In genomic region chr3:18046531-18046930, GRCh38 we compare ENCODE assay signal across 18 cellular contexts.
DNase-seq lines count a peak whose midpoint lies in the region; ATAC-seq and TF ChIP-seq lines count a peak whose summit lies in the region.
"Had no signal": no experiment of that assay in that cellular context is flagged by ENCODE, and none has a peak within 500 bp of the region (broad histone marks: within the 10 kb centered on the region; RNA-seq: fewer than 3 reads in every experiment).

No MANE protein-coding gene starts in this region.

- H3K9me3 ChIP-seq in BE2C = no peaks in the 10 kb centered on the region

- H3K4me3 Mint-ChIP-seq in WTC11 = no peak overlapping the region
- H3K4me3 Mint-ChIP-seq: T-helper 17 cell had no signal

- TF ChIP-seq CTCF in WTC11 (IDR thresholded peaks at IDR 0.05) (no peak), GM13976 (IDR thresholded peaks at IDR 0.05; ENCODE audit: borderline replicate concordance, control extremely low read depth, extremely low read depth, insufficient read depth, missing control alignments) (no peak), BE2C (IDR thresholded peaks at IDR 0.05; ENCODE audit: low read depth, low read length) (no peak)

- no peaks in the 10 kb centered on the region for H3K27me3 Mint-ChIP-seq in WTC11 (ENCODE audit: low read depth)

- H3K27ac Mint-ChIP-seq in WTC11 = no peak overlapping the region
- H3K27ac Mint-ChIP-seq: T-helper 17 cell had no signal

- POLR2A ChIA-PET in WTC11 (lab: Charles Lee) = no interaction called here

- H3K4me1 Mint-ChIP-seq in WTC11 = peaks cover 15% of the 10 kb centered on the region
- H3K4me1 Mint-ChIP-seq: T-helper 17 cell had no signal

- no peaks in the 10 kb centered on the region for H3K27me3 ChIP-seq in BE2C

- no peaks in the 10 kb centered on the region for H3K36me3 Mint-ChIP-seq in WTC11

- DNase-seq in Kasumi-1 (lab: John Stamatoyannopoulos, UW) = peak; percentile 68 to 73
- peak; percentile 94 for DNase-seq in NOMO-1 treated with DMSO at 0.1 percent for 48 hours (lab: John Stamatoyannopoulos, UW; ENCODE audit: unreplicated experiment)
- peak; percentile 92 for DNase-seq in SKM-1 treated with dmso at 0.1 percent for 144 hours (lab: John Stamatoyannopoulos, UW; ENCODE audit: unreplicated experiment)
- DNase-seq in WTC11 (ENCODE audit: low spot score) = no peak
- no peak for DNase-seq in GM13976 (ENCODE audit: low spot score)
- no peak for DNase-seq in BE2C
- DNase-seq in stimulated activated naive CD4-positive, alpha-beta T cell treated with Interleukin-2 at 50 U/mL for 16 hours (lab: John Stamatoyannopoulos, UW) = no peak
- DNase-seq: C1 segment of cervical spinal cord, COR-L47, IMR-90, NCI-H1092, NCI-H146, NCI-H2081 treated with DMSO at 0.1 percent for 48 hours, NCI-H226, NCI-H526, T-helper 17 cell had no signal

- H3K4me3 ChIP-seq in BE2C (ENCODE audit: low read depth, low read length) = no peak overlapping the region

- in situ Hi-C loops in GM13976 (cut with MboI; ENCODE audit: low sequenced_read_pairs, unreplicated experiment) = no loop called here

- no peak for ATAC-seq in WTC11
- ATAC-seq: Panc1, SK-N-SH treated with all-trans-retinoic acid at 6 μM for 48 hours, T-helper 17 cell had no signal

- no peaks in the 10 kb centered on the region for H3K4me1 ChIP-seq in BE2C

- CTCF ChIA-PET in WTC11 (lab: Charles Lee) = no interaction called here

- H3K9me3 Mint-ChIP-seq in WTC11 = no peaks in the 10 kb centered on the region

- no peaks in the 10 kb centered on the region for H3K36me3 ChIP-seq in BE2C

TF ChIP-seq in WTC11, 78 proteins besides CTCF, POLR2A, EP300 and RAD21:
- TF ChIP-seq KAT7 (CRISPR knock-in tag; IDR thresholded peaks at IDR 0.05; ENCODE audit: borderline replicate concordance) (no peak), OVOL2 (CRISPR knock-in tag; IDR thresholded peaks at IDR 0.05; ENCODE audit: borderline replicate concordance) (no peak), ZNF671 (CRISPR knock-in tag; IDR thresholded peaks at IDR 0.05) (no peak), GABPB1 (CRISPR knock-in tag; IDR thresholded peaks at IDR 0.05) (no peak), ELF4 (CRISPR knock-in tag; IDR thresholded peaks at IDR 0.05; ENCODE audit: low read depth) (no peak), SOX15 (CRISPR knock-in tag; IDR thresholded peaks at IDR 0.05) (no peak), E2F1 (CRISPR knock-in tag; IDR thresholded peaks at IDR 0.05) (no peak), ZNF121 (CRISPR knock-in tag; IDR thresholded peaks at IDR 0.05) (no peak), EMX1 (CRISPR knock-in tag; IDR thresholded peaks at IDR 0.05) (no peak), RELA (CRISPR knock-in tag; IDR thresholded peaks at IDR 0.05; ENCODE audit: borderline replicate concordance) (no peak), NFATC4 (CRISPR knock-in tag; IDR thresholded peaks at IDR 0.05) (no peak)

Comparison
In these comparisons a context has a peak if more than half of its experiments do, and no peak if none do; other contexts are left out.
1. DNase-seq: peak in Kasumi-1 (2 of 2), NOMO-1 treated with DMSO at 0.1 percent for 48 hours (single experiment) and SKM-1 treated with dmso at 0.1 percent for 144 hours (single experiment); none in WTC11 (single experiment), GM13976 (single experiment), BE2C (single experiment) and stimulated activated naive CD4-positive, alpha-beta T cell treated with Interleukin-2 at 50 U/mL for 16 hours (single experiment).